ENCODE assay signal across 8 cellular contexts in genomic region chr1:94416901-94417701, GRCh38. TPM values are rescaled to one million over a fixed set of nuclear protein-coding genes. Genes with fewer than 3 reads are reported as not detected.
A peak's percentile ranks its signal among the peaks of the same experiment; 100 is the strongest.
DNase-seq lines count a peak whose midpoint lies in the region; ATAC-seq, FAIRE-seq and TF ChIP-seq lines count a peak whose summit lies in the region.

No MANE protein-coding gene starts in this region.

- H3K36me3 Mint-ChIP-seq in activated T-cell treated with anti-CD3 and anti-CD28 coated beads, Interleukin-2, amount 50 U/mL, for 4 hours (ENCODE audit: insufficient read depth), result no peaks in the 10 kb centered on the region

- H3K27me3 ChIP-seq in endocrine pancreas (ENCODE audit: control insufficient read depth, insufficient read depth, low read length), result no peaks in the 10 kb centered on the region

- DNase-seq in GM04503 (ENCODE audit: low read depth) (peak; percentile 50), NCI-H69 (lab: John Stamatoyannopoulos, UW) (peak; percentile 28), mucosa of gallbladder (ENCODE audit: low spot score) (peak; percentile 45), 8988T (no peak), germinal center (ENCODE audit: low spot score) (no peak), D721Med (ENCODE audit: insufficient read length, low spot score) (no peak)
- DNase-seq in activated T-cell treated with anti-CD3 and anti-CD28 coated beads, Interleukin-2, amount 50 U/mL, for 4 hours, result no peak

- H3K4me1 Mint-ChIP-seq in activated T-cell treated with anti-CD3 and anti-CD28 coated beads, Interleukin-2, amount 50 U/mL, for 4 hours (ENCODE audit: low read depth), result peaks cover 27% of the 10 kb centered on the region

- peaks cover 8% of the 10 kb centered on the region for H3K4me1 ChIP-seq in endocrine pancreas (ENCODE audit: control insufficient read depth, insufficient read depth, low read length)

- H3K4me3 Mint-ChIP-seq in activated T-cell treated with anti-CD3 and anti-CD28 coated beads, Interleukin-2, amount 50 U/mL, for 4 hours, result no peak overlapping the region

- no peak for ATAC-seq in activated T-cell treated with anti-CD3 and anti-CD28 coated beads, Interleukin-2, amount 50 U/mL, for 4 hours

- H3K9me3 Mint-ChIP-seq in activated T-cell treated with anti-CD3 and anti-CD28 coated beads, Interleukin-2, amount 50 U/mL, for 4 hours, result no peaks in the 10 kb centered on the region

- peaks cover 5% of the 10 kb centered on the region for H3K27me3 Mint-ChIP-seq in activated T-cell treated with anti-CD3 and anti-CD28 coated beads, Interleukin-2, amount 50 U/mL, for 4 hours (ENCODE audit: low read depth)

- H3K4me3 ChIP-seq in endocrine pancreas (ENCODE audit: control insufficient read depth, insufficient read depth, low read length), result peak overlapping the region; percentile 92

- no peak for FAIRE-seq in D721Med (lab: Jason Lieb, UNC)

- no peaks in the 10 kb centered on the region for H3K9me3 ChIP-seq in endocrine pancreas (ENCODE audit: control insufficient read depth, low read length)

- no peak for TF ChIP-seq CTCF in D721Med (IDR thresholded peaks at IDR 0.05; ENCODE audit: insufficient read depth, missing control alignments)

- peak overlapping the region; percentile 27 for H3K9ac ChIP-seq in endocrine pancreas (ENCODE audit: control insufficient read depth, insufficient read depth, low read length)

- no peaks in the 10 kb centered on the region for H3K36me3 ChIP-seq in endocrine pancreas (ENCODE audit: control insufficient read depth, insufficient read depth, low read length)

RNA-seq across cellular contexts. Expression of gene ABCD3, which starts 1.1 kb away (rescaled TPM):
- 102 TPM for total RNA-seq in mucosa of gallbladder
- 100 to 1,000 TPM in 1 of 3 donors, 10 to 100 TPM in 2; 43.9 to 127 (median 72.6) TPM for total RNA-seq in activated T-cell treated with anti-CD3 and anti-CD28 coated beads, Interleukin-2, amount 50 U/mL, for 4 hours

Comparison
In these comparisons a context has a peak if more than half of its experiments do, and no peak if none do; other contexts are left out.
1. DNase-seq: peak in GM04503 (single experiment), NCI-H69 (single experiment) and mucosa of gallbladder (single experiment); none in 8988T (single experiment), germinal center (single experiment), activated T-cell treated with anti-CD3 and anti-CD28 coated beads, Interleukin-2, amount 50 U/mL, for 4 hours (single experiment) and D721Med (single experiment).